Comparison of ENCODE assay signal across 1 cellular context in genomic region chr11:69483696-69484426, GRCh38.
TF ChIP-seq lines count a peak whose summit lies in the region.

No MANE protein-coding gene starts in this region.

TF ChIP-seq in GM23338, 12 proteins besides CTCF, POLR2A, EP300 and RAD21:
- TF ChIP-seq ZNF462 (CRISPR knock-in tag; IDR thresholded peaks at IDR 0.05), result no peak
- no peak for TF ChIP-seq ZNF331 (CRISPR knock-in tag; IDR thresholded peaks at IDR 0.05; ENCODE audit: low read depth)
- no peak for TF ChIP-seq EZH2 (IDR thresholded peaks at IDR 0.05; ENCODE audit: low read depth, unreplicated experiment)
- no peak for TF ChIP-seq NANOG (IDR thresholded peaks at IDR 0.05; ENCODE audit: borderline replicate concordance)
- TF ChIP-seq ETS1 (IDR thresholded peaks at IDR 0.05), result no peak
- no peak for TF ChIP-seq CREB1 (CRISPR knock-in tag; IDR thresholded peaks at IDR 0.05; ENCODE audit: low read depth)
- no peak for TF ChIP-seq JUNB (IDR thresholded peaks at IDR 0.05; ENCODE audit: unreplicated experiment)
- no peak for TF ChIP-seq POLR2AphosphoS5 (IDR thresholded peaks at IDR 0.05; ENCODE audit: low read depth)
- TF ChIP-seq, protein P1, sequence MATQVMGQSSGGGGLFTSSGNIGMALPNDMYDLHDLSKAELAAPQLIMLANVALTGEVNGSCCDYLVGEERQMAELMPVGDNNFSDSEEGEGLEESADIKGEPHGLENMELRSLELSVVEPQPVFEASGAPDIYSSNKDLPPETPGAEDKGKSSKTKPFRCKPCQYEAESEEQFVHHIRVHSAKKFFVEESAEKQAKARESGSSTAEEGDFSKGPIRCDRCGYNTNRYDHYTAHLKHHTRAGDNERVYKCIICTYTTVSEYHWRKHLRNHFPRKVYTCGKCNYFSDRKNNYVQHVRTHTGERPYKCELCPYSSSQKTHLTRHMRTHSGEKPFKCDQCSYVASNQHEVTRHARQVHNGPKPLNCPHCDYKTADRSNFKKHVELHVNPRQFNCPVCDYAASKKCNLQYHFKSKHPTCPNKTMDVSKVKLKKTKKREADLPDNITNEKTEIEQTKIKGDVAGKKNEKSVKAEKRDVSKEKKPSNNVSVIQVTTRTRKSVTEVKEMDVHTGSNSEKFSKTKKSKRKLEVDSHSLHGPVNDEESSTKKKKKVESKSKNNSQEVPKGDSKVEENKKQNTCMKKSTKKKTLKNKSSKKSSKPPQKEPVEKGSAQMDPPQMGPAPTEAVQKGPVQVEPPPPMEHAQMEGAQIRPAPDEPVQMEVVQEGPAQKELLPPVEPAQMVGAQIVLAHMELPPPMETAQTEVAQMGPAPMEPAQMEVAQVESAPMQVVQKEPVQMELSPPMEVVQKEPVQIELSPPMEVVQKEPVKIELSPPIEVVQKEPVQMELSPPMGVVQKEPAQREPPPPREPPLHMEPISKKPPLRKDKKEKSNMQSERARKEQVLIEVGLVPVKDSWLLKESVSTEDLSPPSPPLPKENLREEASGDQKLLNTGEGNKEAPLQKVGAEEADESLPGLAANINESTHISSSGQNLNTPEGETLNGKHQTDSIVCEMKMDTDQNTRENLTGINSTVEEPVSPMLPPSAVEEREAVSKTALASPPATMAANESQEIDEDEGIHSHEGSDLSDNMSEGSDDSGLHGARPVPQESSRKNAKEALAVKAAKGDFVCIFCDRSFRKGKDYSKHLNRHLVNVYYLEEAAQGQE (IDR thresholded peaks at IDR 0.05; ENCODE audit: unreplicated experiment), result no peak
- no peak for TF ChIP-seq STAT1 (IDR thresholded peaks at IDR 0.05; ENCODE audit: unreplicated experiment)
- TF ChIP-seq ZNF114 (CRISPR knock-in tag; IDR thresholded peaks at IDR 0.05), result no peak
- TF ChIP-seq EZH2phosphoT487 (IDR thresholded peaks at IDR 0.05; ENCODE audit: unreplicated experiment), result no peak
